In genomic region chr11:128580612-128581011, GRCh38 we compare ENCODE assay signal across 18 cellular contexts. TPM values are rescaled to one million over a fixed set of nuclear protein-coding genes. Genes with fewer than 3 reads are reported as not detected.
DNase-seq lines count a peak whose midpoint lies in the region; ATAC-seq, FAIRE-seq and TF ChIP-seq lines count a peak whose summit lies in the region.
"Had no signal": no experiment of that assay in that cellular context is flagged by ENCODE, and none has a peak within 500 bp of the region (broad histone marks: within the 10 kb centered on the region; RNA-seq: fewer than 3 reads in every experiment).

No MANE protein-coding gene starts in this region.

- no peak for ATAC-seq in activated B cell treated with CpG ODN at 0.5 μM for 24 hours (ENCODE audit: low read depth)
- ATAC-seq in HG03135 (IDR thresholded peaks at IDR 0.05; ENCODE audit: unreplicated experiment) = no peak

- no peaks in the 10 kb centered on the region for H3K9me3 Mint-ChIP-seq in activated B cell treated with CpG ODN at 0.5 μM for 24 hours
- H3K9me3 Mint-ChIP-seq: effector memory CD8-positive, alpha-beta T cell had no signal

- no peak overlapping the region for H3K4me3 Mint-ChIP-seq in activated B cell treated with CpG ODN at 0.5 μM for 24 hours
- H3K4me3 Mint-ChIP-seq: effector memory CD8-positive, alpha-beta T cell had no signal

- H3K27ac Mint-ChIP-seq in activated B cell treated with CpG ODN at 0.5 μM for 24 hours = peak overlapping the region; percentile 13
- H3K27ac Mint-ChIP-seq: effector memory CD8-positive, alpha-beta T cell had no signal

- TF ChIP-seq CTCF in activated B cell treated with CpG ODN at 0.5 μM for 24 hours (IDR thresholded peaks at IDR 0.05) = no peak

- POLR2A ChIA-PET in activated B cell treated with CpG ODN at 0.5 μM for 24 hours (lab: Charles Lee) = interaction anchor here (1.6 kb wide), 2 partner anchors 30 to 57 kb away, joined by 6 to 7 read pairs; no protein-coding TSS in a partner anchor

- peaks cover 41% of the 10 kb centered on the region for H3K4me1 Mint-ChIP-seq in activated B cell treated with CpG ODN at 0.5 μM for 24 hours

- peak; percentile 42 for DNase-seq in SIG-M5 treated with dmso at 0.1 percent for 504 hours (lab: John Stamatoyannopoulos, UW; ENCODE audit: unreplicated experiment)
- no peak for DNase-seq in SIG-M5 (lab: John Stamatoyannopoulos, UW)
- no peak for DNase-seq in GM18507 (ENCODE audit: extremely low spot score, insufficient read length, low read depth)
- no peak for DNase-seq in activated B cell treated with CpG ODN at 0.5 μM for 24 hours
- DNase-seq in renal cortical epithelial cell (ENCODE audit: low read depth) = peak; percentile 28
- DNase-seq in NCI-H1694 (lab: John Stamatoyannopoulos, UW) = no peak
- no peak for DNase-seq in NCI-H2107 (lab: John Stamatoyannopoulos, UW)
- DNase-seq: activated CD4-positive, alpha-beta T cell treated with anti-CD3 and anti-CD28 coated beads for 4 hours; activated gamma-delta T cell; Calu3; effector memory CD8-positive, alpha-beta T cell; GF-D8; NCI-H1105 treated with DMSO at 0.1 percent for 48 hours; NCI-H446 treated with DMSO at 0.1 percent for 48 hours; Peyer's patch; retina; stimulated activated naive CD4-positive, alpha-beta T cell treated with Interleukin-2 at 50 U/mL for 16 hours had no signal

- intact Hi-C loops in activated B cell treated with CpG ODN at 0.5 μM for 24 hours (cut with micrococcal nuclease) = loop anchor here (1.0 to 2.0 kb wide), 2 partner anchors 14 to 27 kb away; no protein-coding TSS in a partner anchor

- peak; percentile 9 for FAIRE-seq in GM18507 (lab: Jason Lieb, UNC)

- no peaks in the 10 kb centered on the region for H3K36me3 Mint-ChIP-seq in activated B cell treated with CpG ODN at 0.5 μM for 24 hours (ENCODE audit: low read depth)

- CTCF ChIA-PET in activated B cell treated with CpG ODN at 0.5 μM for 24 hours (lab: Charles Lee) = interaction anchor here (1.6 kb wide), 1 partner anchor 8 kb away, joined by 4 read pairs; no protein-coding TSS in a partner anchor

- H3K27me3 Mint-ChIP-seq in activated B cell treated with CpG ODN at 0.5 μM for 24 hours = no peaks in the 10 kb centered on the region

RNA-seq across cellular contexts. Expression of gene ETS1, which starts 6.7 kb away (rescaled TPM):
- 286 and 301 TPM in 2 replicates for total RNA-seq in activated B cell treated with CpG ODN at 0.5 μM for 24 hours
- total RNA-seq in renal cortical epithelial cell = 52.7 and 121 TPM in 2 replicates

Comparison
In these comparisons a context has a peak if more than half of its experiments do, and no peak if none do; other contexts are left out.
1. DNase-seq: peak in SIG-M5 treated with dmso at 0.1 percent for 504 hours (single experiment) and renal cortical epithelial cell (single experiment); none in SIG-M5 (single experiment), GM18507 (single experiment), activated B cell treated with CpG ODN at 0.5 μM for 24 hours (single experiment), NCI-H1694 (single experiment) and NCI-H2107 (single experiment).